20 cellular contexts compared by ENCODE assay signal in the genomic region with DNA sequence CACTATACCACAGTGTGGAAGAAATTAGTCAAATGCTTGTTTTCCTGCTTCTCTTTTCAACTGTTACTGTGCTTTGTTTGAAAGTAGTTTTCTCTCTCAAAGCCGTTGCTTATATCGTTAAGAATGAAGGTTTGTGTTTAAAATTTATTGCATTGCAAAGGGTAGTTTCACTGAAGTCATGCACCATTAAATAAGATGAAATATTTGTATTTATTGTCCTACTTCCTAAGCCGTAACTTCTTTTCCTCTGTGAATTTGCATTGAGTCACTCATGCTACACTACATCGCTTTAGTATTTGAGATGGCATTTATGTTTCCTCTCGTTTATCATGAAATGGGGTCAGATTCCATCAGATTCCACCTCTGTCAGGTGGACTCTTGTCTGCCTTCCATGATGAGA.
DNase-seq lines count a peak whose midpoint lies in the region; ATAC-seq and TF ChIP-seq lines count a peak whose summit lies in the region.
"Had no signal": no experiment of that assay in that cellular context is flagged by ENCODE, and none has a peak within 500 bp of the region (broad histone marks: within the 10 kb centered on the region; RNA-seq: fewer than 3 reads in every experiment).

No MANE protein-coding gene starts in this region.

- peak overlapping the region; percentile 60 for H3K27ac ChIP-seq in A673 (ENCODE audit: low read depth, low read length, poor library complexity, severe bottlenecking)
- H3K27ac ChIP-seq: A549 had no signal

- ATAC-seq in sciatic nerve = no peak
- ATAC-seq in GM18517 (IDR thresholded peaks at IDR 0.05; ENCODE audit: unreplicated experiment) = no peak
- ATAC-seq: A549, GM23338, HCT116 had no signal

- no peaks in the 10 kb centered on the region for H3K27me3 Mint-ChIP-seq in nephron (ENCODE audit: low read depth)

- no peaks in the 10 kb centered on the region for H4K20me1 ChIP-seq in Loucy (ENCODE audit: insufficient read depth, low read length, poor library complexity, severe bottlenecking)

- peaks cover 60% of the 10 kb centered on the region for H3K36me3 Mint-ChIP-seq in nephron (ENCODE audit: low read depth)
- H3K36me3 Mint-ChIP-seq: CD4-positive, alpha-beta memory T cell had no signal

- TF ChIP-seq CTCF in A673 (conservative IDR thresholded peaks at IDR 0.05; ENCODE audit: low read depth, low read length) (no peak), Loucy (conservative IDR thresholded peaks at IDR 0.05; ENCODE audit: low read length) (no peak), nephron (IDR thresholded peaks at IDR 0.05; ENCODE audit: unreplicated experiment in 3 of 3) (no peak)

- intact Hi-C loops in A673 (cut with micrococcal nuclease; ENCODE audit: unreplicated experiment) (no loop called here), sciatic nerve (cut with DNase I) (no loop called here)

- peak; percentile 53 for DNase-seq in A673 (ENCODE audit: low spot score)
- peak; percentile 42 for DNase-seq in foreskin melanocyte
- no peak for DNase-seq in NCI-H2107 treated with DMSO at 0.1 percent for 48 hours (lab: John Stamatoyannopoulos, UW; ENCODE audit: unreplicated experiment)
- no peak for DNase-seq in D341Med (ENCODE audit: low spot score)
- DNase-seq in sciatic nerve (ENCODE audit: low spot score) = no peak
- DNase-seq: 8988T; C1 segment of cervical spinal cord; Calu3; CD4-positive, alpha-beta memory T cell; COR-L47; DMS153; DND-41; H9; HFFc6 had no signal

- no peak overlapping the region for H3K4me3 Mint-ChIP-seq in nephron
- H3K4me3 Mint-ChIP-seq: CD4-positive, alpha-beta memory T cell; GM23338; H9; HFFc6 had no signal

- POLR2A ChIA-PET in A673 (lab: Charles Lee; ENCODE audit: low non-redundant PET) = no interaction called here

- H3K36me3 ChIP-seq in A673 (ENCODE audit: insufficient read depth, low read length, poor library complexity, severe bottlenecking) (peaks cover 4% of the 10 kb centered on the region), Loucy (ENCODE audit: insufficient read depth, low read length) (no peaks in the 10 kb centered on the region)

- peak overlapping the region; percentile 61 for H2AFZ ChIP-seq in Loucy (ENCODE audit: low read length)
- H2AFZ ChIP-seq: GM23338 had no signal

- H3K4me3 ChIP-seq in A673 (ENCODE audit: low read depth, low read length, poor library complexity, severe bottlenecking) (no peak overlapping the region), Loucy (ENCODE audit: low read length, poor library complexity, severe bottlenecking) (no peak overlapping the region)
- H3K4me3 ChIP-seq: A549, GM23338 had no signal

- H3K4me2 ChIP-seq in Loucy (ENCODE audit: low read depth, low read length, poor library complexity, severe bottlenecking) = peak overlapping the region; percentile 48
- H3K4me2 ChIP-seq: A549, GM23338 had no signal

- H3K9me3 Mint-ChIP-seq in nephron = peaks cover 11% of the 10 kb centered on the region
- H3K9me3 Mint-ChIP-seq: H9, HFFc6 had no signal

- no TSS peak for BruUV-seq in A673 (replicated peaks; lab: Mats Ljungman, UMichigan)

- no peaks in the 10 kb centered on the region for H3K4me1 Mint-ChIP-seq in nephron
- H3K4me1 Mint-ChIP-seq: CD4-positive, alpha-beta memory T cell had no signal

- H3K27me3 ChIP-seq in A673 (replicated peaks; ENCODE audit: insufficient read depth, low read depth, low read length, poor library complexity) (no peaks in the 10 kb centered on the region), Loucy (ENCODE audit: insufficient read depth, low read length, poor library complexity, severe bottlenecking) (no peaks in the 10 kb centered on the region)

- H3F3A ChIP-seq in Loucy (ENCODE audit: low read depth) = no peaks in the 10 kb centered on the region

- H3K9ac ChIP-seq in Loucy (ENCODE audit: low read depth, low read length, poor library complexity, severe bottlenecking) = peak overlapping the region; percentile 9

- H3K9me2 ChIP-seq in Loucy (replicated peaks; ENCODE audit: low read depth, low read length) = no peaks in the 10 kb centered on the region

- H3K27ac Mint-ChIP-seq in nephron = peak overlapping the region; percentile 2 to 52 (median 11)
- H3K27ac Mint-ChIP-seq: CD4-positive, alpha-beta memory T cell; GM23338; H9; HFFc6 had no signal

- CTCF ChIA-PET in A673 (lab: Charles Lee) = no interaction called here

- H3K9me3 ChIP-seq in A673 (ENCODE audit: low read depth, low read length, poor library complexity, severe bottlenecking) (no peaks in the 10 kb centered on the region), Loucy (ENCODE audit: insufficient read depth, low read depth, low read length) (no peaks in the 10 kb centered on the region)

- peaks cover 19% of the 10 kb centered on the region for H3K4me1 ChIP-seq in A673 (ENCODE audit: insufficient read depth, low read length, poor library complexity, severe bottlenecking)
- H3K4me1 ChIP-seq in Loucy (ENCODE audit: insufficient read depth, low read length, poor library complexity, severe bottlenecking) = peaks cover 15% of the 10 kb centered on the region
- H3K4me1 ChIP-seq: A549 had no signal

- no peaks in the 10 kb centered on the region for H3K79me2 ChIP-seq in Loucy (ENCODE audit: insufficient read depth, low read length)

Comparison
In these comparisons a context has a peak if more than half of its experiments do, and no peak if none do; other contexts are left out.
1. DNase-seq: peak in A673 (single experiment) and foreskin melanocyte (single experiment); none in NCI-H2107 treated with DMSO at 0.1 percent for 48 hours (single experiment), D341Med (single experiment) and sciatic nerve (single experiment).